Comparison of ENCODE assay signal across 16 cellular contexts in the genomic region with DNA sequence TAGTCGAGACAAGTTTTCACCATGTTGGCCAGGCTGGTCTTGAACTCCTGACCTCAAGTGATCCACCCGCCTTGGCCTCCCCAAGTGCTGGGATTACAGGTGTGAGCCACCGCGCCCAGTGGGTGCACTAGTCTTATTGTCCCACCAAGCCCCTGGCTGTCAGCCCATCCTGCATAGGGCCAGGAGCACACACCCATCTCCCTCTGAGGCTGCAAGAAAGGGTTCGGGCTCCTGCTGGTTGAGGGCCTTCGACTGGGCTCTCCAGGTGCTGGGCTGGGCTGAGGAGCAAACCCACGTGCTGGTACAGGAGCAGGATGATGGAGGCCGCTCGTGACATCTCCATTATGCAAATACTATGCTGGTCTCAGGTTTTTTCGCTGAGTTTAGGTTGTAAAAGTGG. TPM values are rescaled to one million over a fixed set of nuclear protein-coding genes. Genes with fewer than 3 reads are reported as not detected.
DNase-seq lines count a peak whose midpoint lies in the region; ATAC-seq and TF ChIP-seq lines count a peak whose summit lies in the region.
"Had no signal": no experiment of that assay in that cellular context is flagged by ENCODE, and none has a peak within 500 bp of the region (broad histone marks: within the 10 kb centered on the region; RNA-seq: fewer than 3 reads in every experiment).

No MANE protein-coding gene starts in this region.

- H3K4me3 Mint-ChIP-seq in activated CD8-positive, alpha-beta memory T cell treated with anti-CD3 and anti-CD28 coated beads, Interleukin-2, amount 10 ng/mL, durations not matched to agents 7 days and 5 days: no peak overlapping the region
- H3K4me3 Mint-ChIP-seq in activated CD8-positive, alpha-beta T cell treated with anti-CD3 and anti-CD28 coated beads for 36 hours: no peak overlapping the region
- H3K4me3 Mint-ChIP-seq: CD14-positive monocyte; CD8-positive, alpha-beta T cell; GM23338 had no signal

- H3K27ac ChIP-seq in Karpas-422 (ENCODE audit: low read length) (no peak overlapping the region), spleen (no peak overlapping the region)
- H3K27ac ChIP-seq: 22Rv1 had no signal

- no peak overlapping the region for H3K9ac ChIP-seq in Karpas-422 (ENCODE audit: low read length)

- H3K36me3 Mint-ChIP-seq in activated CD8-positive, alpha-beta memory T cell treated with anti-CD3 and anti-CD28 coated beads, Interleukin-2, amount 10 ng/mL, durations not matched to agents 7 days and 5 days: no peaks in the 10 kb centered on the region
- no peaks in the 10 kb centered on the region for H3K36me3 Mint-ChIP-seq in activated CD8-positive, alpha-beta T cell treated with anti-CD3 and anti-CD28 coated beads for 36 hours (ENCODE audit: low read depth)
- H3K36me3 Mint-ChIP-seq: CD14-positive monocyte; CD8-positive, alpha-beta T cell had no signal

- no peak for ATAC-seq in activated CD8-positive, alpha-beta memory T cell treated with anti-CD3 and anti-CD28 coated beads, Interleukin-2, amount 10 ng/mL, durations not matched to agents 7 days and 5 days
- no peak for ATAC-seq in activated CD8-positive, alpha-beta T cell treated with anti-CD3 and anti-CD28 coated beads for 36 hours
- ATAC-seq: CD8-positive, alpha-beta T cell had no signal

- TF ChIP-seq CTCF in spleen (IDR thresholded peaks at IDR 0.05 in 8 of 11, conservative IDR thresholded peaks at IDR 0.05 in 3 of 11): no peak
- no peak for TF ChIP-seq CTCF in activated CD8-positive, alpha-beta T cell treated with anti-CD3 and anti-CD28 coated beads for 36 hours (IDR thresholded peaks at IDR 0.05)

- no peak for TF ChIP-seq POLR2A in spleen (IDR thresholded peaks at IDR 0.05)

- H2AFZ ChIP-seq in Karpas-422 (ENCODE audit: low read length): no peak overlapping the region
- H2AFZ ChIP-seq: GM23338 had no signal

- H3K9me2 ChIP-seq in Karpas-422 (replicated peaks; ENCODE audit: insufficient read depth, low read length): no peaks in the 10 kb centered on the region

- CTCF ChIA-PET in activated CD8-positive, alpha-beta memory T cell treated with anti-CD3 and anti-CD28 coated beads, Interleukin-2, amount 10 ng/mL, durations not matched to agents 7 days and 5 days (lab: Charles Lee): no interaction called here
- CTCF ChIA-PET in activated CD8-positive, alpha-beta T cell treated with anti-CD3 and anti-CD28 coated beads for 36 hours (lab: Charles Lee): no interaction called here

- no peaks in the 10 kb centered on the region for H3K4me1 ChIP-seq in Karpas-422 (ENCODE audit: low read length)
- peaks cover 0 to 14% (median 2%) of the 10 kb centered on the region in 6 donors for H3K4me1 ChIP-seq in spleen

- H3K36me3 ChIP-seq in Karpas-422 (ENCODE audit: insufficient read depth, low read length): no peaks in the 10 kb centered on the region
- no peaks in the 10 kb centered on the region for H3K36me3 ChIP-seq in spleen

- POLR2A ChIA-PET in activated CD8-positive, alpha-beta T cell treated with anti-CD3 and anti-CD28 coated beads for 36 hours (lab: Charles Lee): no interaction called here

- H3K27me3 ChIP-seq in Karpas-422 (ENCODE audit: low read length) (no peaks in the 10 kb centered on the region), spleen (replicated peaks in 1 of 7) (peaks cover 0 to 10% (median 0%) of the 10 kb centered on the region in 7 donors)

- no peak overlapping the region for H3K27ac Mint-ChIP-seq in activated CD8-positive, alpha-beta memory T cell treated with anti-CD3 and anti-CD28 coated beads, Interleukin-2, amount 10 ng/mL, durations not matched to agents 7 days and 5 days
- no peak overlapping the region for H3K27ac Mint-ChIP-seq in activated CD8-positive, alpha-beta T cell treated with anti-CD3 and anti-CD28 coated beads for 36 hours
- H3K27ac Mint-ChIP-seq: CD8-positive, alpha-beta T cell; GM23338 had no signal

- H3K79me2 ChIP-seq in Karpas-422 (ENCODE audit: low read length): no peaks in the 10 kb centered on the region

- H3K4me2 ChIP-seq in Karpas-422 (ENCODE audit: low read depth, low read length, poor library complexity, severe bottlenecking): no peak overlapping the region
- H3K4me2 ChIP-seq: GM23338 had no signal

- H3K27me3 Mint-ChIP-seq in activated CD8-positive, alpha-beta memory T cell treated with anti-CD3 and anti-CD28 coated beads, Interleukin-2, amount 10 ng/mL, durations not matched to agents 7 days and 5 days: peaks cover 3% of the 10 kb centered on the region
- no peaks in the 10 kb centered on the region for H3K27me3 Mint-ChIP-seq in activated CD8-positive, alpha-beta T cell treated with anti-CD3 and anti-CD28 coated beads for 36 hours

- H4K20me1 ChIP-seq in Karpas-422 (ENCODE audit: insufficient read depth, low read depth, low read length): no peaks in the 10 kb centered on the region

- H3K9me3 ChIP-seq in Karpas-422 (ENCODE audit: low read length) (no peaks in the 10 kb centered on the region), spleen (no peaks in the 10 kb centered on the region)

- no peaks in the 10 kb centered on the region for H3K9me3 Mint-ChIP-seq in activated CD8-positive, alpha-beta memory T cell treated with anti-CD3 and anti-CD28 coated beads, Interleukin-2, amount 10 ng/mL, durations not matched to agents 7 days and 5 days (ENCODE audit: low read depth)
- no peaks in the 10 kb centered on the region for H3K9me3 Mint-ChIP-seq in activated CD8-positive, alpha-beta T cell treated with anti-CD3 and anti-CD28 coated beads for 36 hours
- H3K9me3 Mint-ChIP-seq: CD8-positive, alpha-beta T cell; GM23338 had no signal

- no peaks in the 10 kb centered on the region for H3K4me1 Mint-ChIP-seq in activated CD8-positive, alpha-beta memory T cell treated with anti-CD3 and anti-CD28 coated beads, Interleukin-2, amount 10 ng/mL, durations not matched to agents 7 days and 5 days
- H3K4me1 Mint-ChIP-seq in activated CD8-positive, alpha-beta T cell treated with anti-CD3 and anti-CD28 coated beads for 36 hours (ENCODE audit: low read depth): no peaks in the 10 kb centered on the region

- intact Hi-C loops in spleen (cut with DNase I; ENCODE audit: low total_unique reads): no loop called here
- intact Hi-C loops in activated CD8-positive, alpha-beta T cell treated with anti-CD3 and anti-CD28 coated beads for 36 hours (cut with micrococcal nuclease): no loop called here

- H3K4me3 ChIP-seq in Karpas-422 (ENCODE audit: low read length) (no peak overlapping the region), spleen (no peak overlapping the region)
- H3K4me3 ChIP-seq: GM23338 had no signal

- WGBS in spleen, 5 donors: 84 to 90% (median 89%) methylated on average over 8 to 10 of the region's 10 CpGs

- peak; percentile 30 for DNase-seq in activated CD8-positive, alpha-beta memory T cell treated with anti-CD3 and anti-CD28 coated beads, Interleukin-2, amount 50 U/mL, for 48 hours
- no peak for DNase-seq in activated CD8-positive, alpha-beta memory T cell treated with anti-CD3 and anti-CD28 coated beads, Interleukin-2, amount 10 ng/mL, durations not matched to agents 7 days and 5 days
- DNase-seq in Karpas-422: peak; percentile 40
- DNase-seq in mesenteric fat pad (ENCODE audit: low spot score): peak; percentile 39
- DNase-seq in spleen: peak; percentile 54
- no peak for DNase-seq in activated CD8-positive, alpha-beta T cell treated with anti-CD3 and anti-CD28 coated beads for 36 hours
- no peak for DNase-seq in pons (ENCODE audit: low spot score)
- DNase-seq: CD8-positive, alpha-beta T cell; COR-L47; DMS153; DMS79 treated with DMSO at 0.1 percent for 48 hours; EL; H7 had no signal

RNA-seq across cellular contexts. Expression of gene RNF130, which starts 25.1 kb away (rescaled TPM):
- 1 to 10 TPM; 4.9 to 5.4 TPM for total RNA-seq in activated CD8-positive, alpha-beta memory T cell treated with anti-CD3 and anti-CD28 coated beads, Interleukin-2, amount 10 ng/mL, durations not matched to agents 7 days and 5 days
- total RNA-seq in Karpas-422 (2014; rRNA removed; shearing (Covaris generic); ENCODE audit: low replicate concordance): 0.41 TPM in 1 of 2 replicates, not detected in the other
- total RNA-seq in mesenteric fat pad (135 TPM), spleen (100 to 1,000 TPM in 1 of 7 donors, 10 to 100 TPM in 6; 64.5 to 119 (median 84.1) TPM)
- 10 to 100 TPM; 44.1 to 57.0 (median 45.4) TPM for polyA plus RNA-seq in spleen
- total RNA-seq in activated CD8-positive, alpha-beta T cell treated with anti-CD3 and anti-CD28 coated beads for 36 hours: 10 to 100 TPM; 10.1 to 10.6 TPM

Comparison
In these comparisons a context has a peak if more than half of its experiments do, and no peak if none do; other contexts are left out.
1. DNase-seq: peak in activated CD8-positive, alpha-beta memory T cell treated with anti-CD3 and anti-CD28 coated beads, Interleukin-2, amount 50 U/mL, for 48 hours (single experiment), Karpas-422 (single experiment), mesenteric fat pad (single experiment) and spleen (single experiment); none in activated CD8-positive, alpha-beta memory T cell treated with anti-CD3 and anti-CD28 coated beads, Interleukin-2, amount 10 ng/mL, durations not matched to agents 7 days and 5 days (single experiment), activated CD8-positive, alpha-beta T cell treated with anti-CD3 and anti-CD28 coated beads for 36 hours (single experiment) and pons (single experiment).
2. RNA of gene RNF130, which starts 25.1 kb away (total RNA-seq): 135 TPM in mesenteric fat pad (single experiment) and 64.5 to 119 TPM in spleen; 10.1 to 10.6 TPM in activated CD8-positive, alpha-beta T cell treated with anti-CD3 and anti-CD28 coated beads for 36 hours, 4.9 to 5.4 TPM in activated CD8-positive, alpha-beta memory T cell treated with anti-CD3 and anti-CD28 coated beads, Interleukin-2, amount 10 ng/mL, durations not matched to agents 7 days and 5 days and 0.41 TPM in Karpas-422; every median in the first group is over 4 times any median in the second.